ENCODE assay signal across 23 cellular contexts in genomic region chr21:38863843-38864363, GRCh38.
"Had no signal": no experiment of that assay in that cellular context is flagged by ENCODE, and none has a peak within 500 bp of the region (broad histone marks: within the 10 kb centered on the region; RNA-seq: fewer than 3 reads in every experiment).

No MANE protein-coding gene starts in this region.

- H3K36me3 ChIP-seq: Peyer's patch, SJCRH30 had no signal

- H3K9me3 ChIP-seq: Peyer's patch, SJCRH30 had no signal

- H3K27me3 ChIP-seq: Peyer's patch had no signal

- H3K4me1 ChIP-seq: Peyer's patch, SJCRH30 had no signal

- DNase-seq: Kasumi-1, KG1, MM.1S, NCI-H1092 treated with DMSO at 0.1 percent for 48 hours, NCI-H1436, NCI-H187, NCI-H2029, NCI-H2081 treated with DMSO at 0.1 percent for 48 hours, NCI-H2171, NCI-H226, NCI-H446, NCI-H510A, NCI-H524 treated with DMSO at 0.1 percent for 48 hours, NCI-H69, NCI-H774, PC-3, Peyer's patch, SHP77 treated with DMSO at 0.1 percent for 48 hours, SJCRH30 had no signal

- H3K4me3 ChIP-seq: Peyer's patch, SJCRH30 had no signal

- H3K27ac ChIP-seq: HL-60, Peyer's patch, SJCRH30 had no signal

- ATAC-seq: PC-3, Right ventricle myocardium inferior, SK-N-SH treated with all-trans-retinoic acid at 6 μM for 48 hours had no signal

- FAIRE-seq: HTR-8/SVneo had no signal
